Comparison of ENCODE assay signal across 32 cellular contexts in the genomic region with DNA sequence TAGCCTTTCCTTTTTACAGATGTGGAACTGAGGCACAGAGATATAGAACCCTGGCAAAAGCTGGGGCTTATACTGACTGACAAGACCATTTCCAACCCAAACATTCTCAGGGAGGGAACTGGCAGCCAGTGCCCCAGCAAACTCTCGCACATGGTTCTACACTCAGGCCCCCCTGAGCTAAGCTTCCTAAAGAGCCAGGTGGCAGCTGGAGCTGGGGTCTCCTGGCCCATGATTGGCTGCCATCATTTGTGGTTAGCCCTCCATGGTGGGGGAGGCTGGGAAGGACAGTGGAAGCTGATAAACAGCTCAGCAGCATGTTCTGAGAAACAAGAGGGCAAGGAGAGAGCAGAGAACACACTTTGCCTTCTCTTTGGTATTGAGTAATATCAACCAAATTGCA. TPM values are rescaled to one million over a fixed set of nuclear protein-coding genes. Genes with fewer than 3 reads are reported as not detected.
"Had no signal": no experiment of that assay in that cellular context is flagged by ENCODE, and none has a peak within 500 bp of the region (broad histone marks: within the 10 kb centered on the region; RNA-seq: fewer than 3 reads in every experiment).

A gene (plus strand): TSS at position 324 of the 400 bp plus-strand sequence. CDS start 5,298 bp downstream, outside the sequence.

- H3K36me3 ChIP-seq: ascending aorta, cardiac muscle cell, Peyer's patch, SJSA1 had no signal

- ATAC-seq: activated CD4-positive, alpha-beta T cell treated with anti-CD3 and anti-CD28 coated beads for 36 hours; activated CD4-positive, CD25-positive, alpha-beta regulatory T cell treated with anti-CD3 and anti-CD28 coated beads, Interleukin-2, amount 50 U/mL, for 24 hours; activated CD8-positive, alpha-beta T cell treated with anti-CD3 and anti-CD28 coated beads, Interleukin-2, amount 10 ng/mL, durations not matched to agents 7 days and 5 days; WTC11 had no signal

- DNase-seq: activated CD4-positive, alpha-beta T cell treated with anti-CD3 and anti-CD28 coated beads for 36 hours; activated CD4-positive, alpha-beta T cell treated with anti-CD3 and anti-CD28 coated beads, Interleukin-2, amount 10 ng/mL, durations not matched to agents 7 days and 5 days; activated CD4-positive, alpha-beta T cell treated with anti-CD3 and anti-CD28 coated beads, Interleukin-2, amount 50 U/mL, for 48 hours; activated CD8-positive, alpha-beta T cell treated with anti-CD3 and anti-CD28 coated beads, Interleukin-2, amount 10 ng/mL, durations not matched to agents 7 days and 5 days; activated gamma-delta T cell; activated naive CD4-positive, alpha-beta T cell treated with Interleukin-2 at 50 U/mL for 16 hours; activated naive CD8-positive, alpha-beta T cell treated with anti-CD3 and anti-CD28 coated beads, Interleukin-2, amount 10 ng/mL, durations not matched to agents 7 days and 5 days; activated T-cell treated with anti-CD3 and anti-CD28 coated beads, Interleukin-2, amount 50 U/mL, for 24 hours; amygdala; Kasumi-1; MM.1S; MV-4-11; NCI-H1092; NCI-H1417; NCI-H187 treated with DMSO at 0.1 percent for 48 hours; NCI-H2081; NCI-H2171 treated with DMSO at 0.1 percent for 48 hours; NCI-H2227 treated with DMSO at 0.1 percent for 48 hours; NCI-H446; NCI-H510A treated with DMSO at 0.1 percent for 48 hours; NCI-H526 treated with DMSO at 0.1 percent for 48 hours; NCI-H774; NK-92 treated with Interleukin-12 subunit alpha and Interleukin-12 subunit beta, amount 100 ng/mL, for 24 hours; Peyer's patch; RPMI8226; SHP77 treated with DMSO at 0.1 percent for 48 hours; SK-N-SH had no signal

- H3K27ac ChIP-seq: ascending aorta, cardiac muscle cell, Peyer's patch, SJSA1 had no signal

- H3K27me3 ChIP-seq: ascending aorta, Peyer's patch had no signal

- H3K9ac ChIP-seq: SK-N-SH had no signal

- H3K4me2 ChIP-seq: SK-N-SH had no signal

- H3K9me3 ChIP-seq: ascending aorta, Peyer's patch, SJSA1, SK-N-SH had no signal

- H3K9me2 ChIP-seq: SK-N-SH had no signal

- H3K4me3 ChIP-seq: ascending aorta, cardiac muscle cell, Peyer's patch, SJSA1 had no signal

- H3K4me1 ChIP-seq: ascending aorta, Peyer's patch, SJSA1 had no signal

RNA-seq across cellular contexts. Expression of the gene that starts here (rescaled TPM):
- polyA plus RNA-seq: cardiac muscle cell had no signal
